ENCODE assay signal across 8 cellular contexts in the genomic region with DNA sequence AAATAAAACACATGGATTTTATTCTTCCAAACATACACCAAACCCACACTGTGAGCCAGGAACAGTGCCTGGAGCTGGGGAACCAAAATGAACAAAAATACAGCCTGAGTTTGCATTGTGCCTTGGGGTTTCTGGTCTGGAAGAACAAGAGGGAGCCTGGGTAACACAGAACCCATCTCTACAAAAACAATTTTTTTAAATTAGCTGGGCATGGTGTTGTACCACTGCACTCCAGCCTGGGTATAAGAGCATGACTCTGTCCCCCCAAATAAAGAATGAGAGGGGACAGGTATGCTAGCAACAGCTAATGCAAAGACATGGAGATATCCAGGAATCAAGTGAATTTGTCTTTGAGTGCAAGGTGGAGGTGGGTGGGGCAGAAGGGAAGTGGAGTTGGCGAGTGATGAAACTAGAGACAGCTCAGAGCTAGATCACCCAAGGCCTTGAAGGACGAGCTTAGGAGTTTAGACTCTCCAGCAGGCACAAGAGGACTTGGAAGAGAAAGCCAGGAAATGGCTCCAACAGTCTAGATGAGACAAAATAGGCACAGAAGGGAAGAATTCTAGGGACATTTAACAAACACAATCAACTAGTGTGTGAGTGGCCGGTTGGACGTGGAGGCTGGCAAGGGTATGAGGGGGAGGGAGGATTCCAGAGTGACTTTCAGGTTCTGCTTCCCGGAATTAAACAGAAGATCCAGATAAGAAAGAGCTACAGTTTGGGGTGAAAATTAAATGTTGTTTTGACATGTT. TPM values are rescaled to one million over a fixed set of nuclear protein-coding genes. Genes with fewer than 3 reads are reported as not detected.
A peak's percentile ranks its signal among the peaks of the same experiment; 100 is the strongest.
DNase-seq lines count a peak whose midpoint lies in the region; ATAC-seq, FAIRE-seq and TF ChIP-seq lines count a peak whose summit lies in the region.

No MANE protein-coding gene starts in this region.

- H3K9ac ChIP-seq in IMR-90 (ENCODE audit: low read depth, low read length) (no peak overlapping the region), K562 (ENCODE audit: insufficient read depth in 1 of 2, low read depth in 2 of 2, low read length in 2 of 2) (peak overlapping the region; percentile 38 to 54; a peak in 3 of 4 replicates)

- 86% methylated on average over 2 of the region's 5 CpGs; no CpG with 5 or more reads in 1 of the 2 experiments for WGBS in IMR-90 (ENCODE audit: extremely low coverage in 2 of 2, insufficient read length in 1 of 2), 2 experiments
- WGBS in K562 (ENCODE audit: insufficient coverage, low coverage, missing lambda C conversion rate) = 0% methylated on average over 5 of the region's 5 CpGs
- 89 to 95% methylated on average over 5 of the region's 5 CpGs for WGBS in mesodermal cell (ENCODE audit: insufficient coverage in 2 of 2), 2 experiments

- CTCF ChIA-PET in A673 (lab: Charles Lee) (interaction anchor here (0.6 kb wide), 1 partner anchor 39 kb away, joined by 3 read pairs; no protein-coding TSS in a partner anchor), IMR-90 (lab: Yijun Ruan, JAX) (no interaction called here), K562 (lab: Yijun Ruan, JAX; ENCODE audit: low intra/inter-chr PET ratio) (no interaction called here)

- H3K4me2 ChIP-seq in IMR-90 (ENCODE audit: low read depth, low read length) (peak overlapping the region; percentile 24; the same call in 1 of the 2 replicates), K562 (ENCODE audit: insufficient read depth, low read length) (peak overlapping the region; percentile 81)

- 0 out of 2 replicates have a peak overlapping the region, but pooled peaks have one; percentile 2 for H2AK5ac ChIP-seq in IMR-90 (ENCODE audit: low read depth, low read length)

- no peak overlapping the region for H4K5ac ChIP-seq in IMR-90 (ENCODE audit: low read depth, low read length)

- FAIRE-seq in K562 (lab: Jason Lieb, UNC) = peak; percentile 80

- no peak for TF ChIP-seq RAD21 in IMR-90 (IDR thresholded peaks at IDR 0.05; ENCODE audit: low read length)
- 0 out of 4 replicates have a peak, but pooled peaks of 1 of the 2 experiments have one; percentile 7 for TF ChIP-seq RAD21 in K562 (CRISPR knock-in tag; conservative IDR thresholded peaks at IDR 0.05 in 1 of 2, IDR thresholded peaks at IDR 0.05 in 1 of 2)

- in situ Hi-C loops in IMR-90 (cut with MboI; ENCODE audit: low sequenced_read_pairs) = no loop called here
- in situ Hi-C loops in K562 (cut with MboI) = no loop called here

- TF ChIP-seq POLR2A in IMR-90 (IDR thresholded peaks at IDR 0.05; ENCODE audit: low read depth, low read length) (no peak), K562 (conservative IDR thresholded peaks at IDR 0.05) (no peak)

- H3K9me1 ChIP-seq in IMR-90 (ENCODE audit: insufficient read depth, low read length) (peaks cover 2% of the 10 kb centered on the region; the same call in 1 of the 2 replicates), K562 (ENCODE audit: control insufficient read depth, insufficient read depth, low read length) (no peaks in the 10 kb centered on the region)

- peak overlapping the region; percentile 33; the same call in 1 of the 2 replicates for H3K14ac ChIP-seq in IMR-90 (replicated peaks; ENCODE audit: low read depth, low read length)

- H4K8ac ChIP-seq in IMR-90 (ENCODE audit: low read depth in 2 of 2, low read length in 2 of 2) = peak overlapping the region in 1 of 2 experiments; percentile 40; a peak in 1 of 4 replicates

- H3K4me3 ChIP-seq in A673 (ENCODE audit: low read depth, low read length, poor library complexity, severe bottlenecking) = no peak overlapping the region
- H3K4me3 ChIP-seq in IMR-90 (ENCODE audit: insufficient read depth, low read depth, low read length) = no peak overlapping the region
- H3K4me3 ChIP-seq in K562 = no peak overlapping the region
- H3K4me3 ChIP-seq in mesodermal cell (ENCODE audit: extremely low read depth, insufficient read depth, low read length, poor library complexity, severe bottlenecking) = no peak overlapping the region

- peaks cover 10 to 34% of the 10 kb centered on the region in 2 experiments for H3K79me1 ChIP-seq in IMR-90 (ENCODE audit: low read depth in 1 of 2, low read length in 2 of 2)

- H3K27ac ChIP-seq in A673 (ENCODE audit: low read depth, low read length, poor library complexity, severe bottlenecking) (peak overlapping the region; percentile 68), IMR-90 (ENCODE audit: insufficient read depth, low read length) (no peak overlapping the region), K562 (ENCODE audit: extremely low read depth, low read depth, low read length) (peak overlapping the region; percentile 84), mesodermal cell (ENCODE audit: low read depth, low read length, severe bottlenecking) (peak overlapping the region; percentile 13)

- H2BK15ac ChIP-seq in IMR-90 (ENCODE audit: low read depth, low read length) = peak overlapping the region; percentile 72; the same call in 1 of the 3 replicates

- peaks cover 47% of the 10 kb centered on the region for H3K4me1 ChIP-seq in A673 (ENCODE audit: insufficient read depth, low read length, poor library complexity, severe bottlenecking)
- H3K4me1 ChIP-seq in IMR-90 (ENCODE audit: control insufficient read depth, insufficient read depth, low read length) = peaks cover 11% of the 10 kb centered on the region
- H3K4me1 ChIP-seq in K562 (replicated peaks in 1 of 2; ENCODE audit: control insufficient read depth in 2 of 2, insufficient read depth in 2 of 2, low read length in 2 of 2) = peaks cover 9 to 23% of the 10 kb centered on the region in 2 experiments; a peak in 4 of 5 replicates
- H3K4me1 ChIP-seq in mesodermal cell (ENCODE audit: control insufficient read depth, insufficient read depth, low read length, poor library complexity, severe bottlenecking) = peaks cover 5% of the 10 kb centered on the region

- POLR2A ChIA-PET in A673 (lab: Charles Lee; ENCODE audit: low non-redundant PET) (no interaction called here), IMR-90 (lab: Charles Lee; ENCODE audit: unreplicated experiment) (interaction anchor here (0.7 kb wide), 1 partner anchor 41 kb away, joined by 3 read pairs; no protein-coding TSS in a partner anchor), K562 (lab: Yijun Ruan, JAX) (interaction anchor here (0.5 to 1.6 kb wide), 9 partner anchors 9 to 165 kb away, joined by 3 to 7 read pairs (median 5); no protein-coding TSS in a partner anchor)

- no peak overlapping the region for H2BK5ac ChIP-seq in IMR-90 (ENCODE audit: low read depth, low read length, poor library complexity, severe bottlenecking)

- H3K18ac ChIP-seq in IMR-90 (ENCODE audit: low read depth, low read length) = no peak overlapping the region; the same call in 1 of the 2 replicates

- TF ChIP-seq EP300 in K562 (IDR thresholded peaks at IDR 0.05; ENCODE audit: low read length) = peak; percentile 75

- 0 out of 2 replicates have a peak overlapping the region, but pooled peaks have one; percentile 30 for H2BK20ac ChIP-seq in IMR-90 (ENCODE audit: low read depth, low read length)

- no peak overlapping the region for H4K91ac ChIP-seq in IMR-90 (ENCODE audit: insufficient read depth, low read depth, low read length)

- H2AFZ ChIP-seq in IMR-90 (replicated peaks; ENCODE audit: low read length, poor library complexity) (no peak overlapping the region), K562 (ENCODE audit: low read depth, low read length) (peak overlapping the region; percentile 96)

- no peak overlapping the region for H2AK9ac ChIP-seq in IMR-90 (replicated peaks; ENCODE audit: low read depth, low read length, poor library complexity)

- H3K9me3 ChIP-seq in A673 (ENCODE audit: low read depth, low read length, poor library complexity, severe bottlenecking) = no peaks in the 10 kb centered on the region
- H3K9me3 ChIP-seq in IMR-90 (ENCODE audit: control insufficient read depth, insufficient read depth, low read length) = no peaks in the 10 kb centered on the region
- H3K9me3 ChIP-seq in K562 (replicated peaks; ENCODE audit: control insufficient read depth, insufficient read depth, low read depth, low read length) = no peaks in the 10 kb centered on the region
- H3K9me3 ChIP-seq in mesodermal cell (ENCODE audit: control insufficient read depth, low read length) = peaks cover 4% of the 10 kb centered on the region

- H3K23ac ChIP-seq in IMR-90 (ENCODE audit: low read depth, low read length) = no peak overlapping the region

- peaks cover 7% of the 10 kb centered on the region for H3K36me3 ChIP-seq in A673 (ENCODE audit: insufficient read depth, low read length, poor library complexity, severe bottlenecking)
- H3K36me3 ChIP-seq in IMR-90 (ENCODE audit: control insufficient read depth, insufficient read depth, low read length) = peaks cover 2% of the 10 kb centered on the region; the same call in 1 of the 2 replicates
- no peaks in the 10 kb centered on the region for H3K36me3 ChIP-seq in K562 (ENCODE audit: control insufficient read depth, insufficient read depth, low read length)
- peaks cover 32% of the 10 kb centered on the region for H3K36me3 ChIP-seq in mesodermal cell (ENCODE audit: control insufficient read depth, insufficient read depth, low read length)

- TF ChIP-seq CTCF in A673 (conservative IDR thresholded peaks at IDR 0.05; ENCODE audit: low read depth, low read length) = no peak
- TF ChIP-seq CTCF in IMR-90 (conservative IDR thresholded peaks at IDR 0.05; ENCODE audit: low read depth, low read length) = no peak
- no peak for TF ChIP-seq CTCF in K562 (IDR thresholded peaks at IDR 0.05 in 2 of 3, conservative IDR thresholded peaks at IDR 0.05 in 1 of 3; ENCODE audit: insufficient read depth in 2 of 3, low read depth in 1 of 3, low read length in 3 of 3)

- H4K20me1 ChIP-seq in IMR-90 (ENCODE audit: insufficient read depth, low read length) = peaks cover 10% of the 10 kb centered on the region; the same call in 1 of the 2 replicates
- no peaks in the 10 kb centered on the region for H4K20me1 ChIP-seq in K562 (replicated peaks; ENCODE audit: control insufficient read depth, insufficient read depth, low read length)

- no peak overlapping the region for H2BK120ac ChIP-seq in IMR-90 (ENCODE audit: low read depth, low read length)

- no peak overlapping the region for H3K56ac ChIP-seq in IMR-90 (ENCODE audit: extremely low read depth, insufficient read depth, low read length)

- dilution Hi-C loops in IMR-90 (cut with HindIII; ENCODE audit: low sequenced_read_pairs, unreplicated experiment) = no loop called here

- H3K79me2 ChIP-seq in K562 (ENCODE audit: control insufficient read depth, insufficient read depth, low read length) = no peaks in the 10 kb centered on the region

- ATAC-seq in IMR-90 (ENCODE audit: low read depth) (peak; percentile 44), K562 (peak; percentile 97), HG03280 (IDR thresholded peaks at IDR 0.05; ENCODE audit: unreplicated experiment) (no peak), HG02938 (IDR thresholded peaks at IDR 0.05; ENCODE audit: unreplicated experiment) (no peak)

- BruUV-seq in A673 (replicated peaks; lab: Mats Ljungman, UMichigan) = no TSS peak
- BruUV-seq in IMR-90 (replicated peaks; lab: Mats Ljungman, UMichigan) = no TSS peak
- no TSS peak for BruUV-seq in K562 (replicated peaks; lab: Mats Ljungman, UMichigan)

- intact Hi-C loops in A673 (cut with micrococcal nuclease; ENCODE audit: unreplicated experiment) = no loop called here
- intact Hi-C loops in IMR-90 (cut with micrococcal nuclease) = no loop called here
- intact Hi-C loops in K562 (cut with micrococcal nuclease) = no loop called here

- H3K4ac ChIP-seq in IMR-90 (ENCODE audit: low read depth, low read length) = no peak overlapping the region

- H3K27me3 ChIP-seq in A673 (replicated peaks; ENCODE audit: insufficient read depth, low read depth, low read length, poor library complexity) (no peaks in the 10 kb centered on the region), IMR-90 (ENCODE audit: control insufficient read depth, insufficient read depth, low read length) (no peaks in the 10 kb centered on the region), K562 (ENCODE audit: control insufficient read depth in 2 of 2, insufficient read depth in 2 of 2, low read length in 2 of 2) (no peaks in the 10 kb centered on the region)

- DNase-seq in A673 (ENCODE audit: low spot score) (no peak), IMR-90 (peak; percentile 54), K562 (ENCODE audit: extremely low read depth in 1 of 4, low spot score in 3 of 4) (peak; percentile 32 to 68 (median 50)), NCI-H1694 (lab: John Stamatoyannopoulos, UW) (no peak)
- DNase-seq in stimulated activated naive CD4-positive, alpha-beta T cell treated with Interleukin-2 at 50 U/mL for 16 hours (lab: John Stamatoyannopoulos, UW) = no peak

RNA-seq across cellular contexts. Expression of gene FNBP1, which starts 47.4 kb away (rescaled TPM):
- 200 and 215 TPM in 2 replicates for total RNA-seq in A673 (2021)
- total RNA-seq in IMR-90 (2012; rRNA removed) = 15.4 and 21.4 TPM in 2 replicates
- polyA plus RNA-seq in IMR-90 (2012; rRNA removed) = 8.2 and 10.3 TPM in 2 replicates
- 4.1 and 4.6 TPM in 2 replicates for polyA plus RNA-seq in IMR-90 (2012; cell fraction: cytosol; rRNA removed)
- polyA plus RNA-seq in IMR-90 (2012; cell fraction: nucleus; rRNA removed; ENCODE audit: low replicate concordance) = 4.7 and 11.1 TPM in 2 replicates
- 24.0 and 44.9 TPM in 2 replicates for total RNA-seq in K562 (2011; cell fraction: chromatin; rRNA removed; ENCODE audit: low replicate concordance)
- total RNA-seq in K562 (2011; cell fraction: nucleolus; rRNA removed) = 8.5 and 10.9 TPM in 2 replicates
- total RNA-seq in K562 (2011; cell fraction: nucleoplasm; rRNA removed) = 10.9 and 12.6 TPM in 2 replicates
- total RNA-seq in K562 (2014; rRNA removed) = 8.2 and 8.4 TPM in 2 replicates
- total RNA-seq in K562 (2014; rRNA removed; fragmentation: Illumina TruSeq; extraction: Trizol) = 6.9 and 13.2 TPM in 2 replicates
- 13.5 and 14.9 TPM in 2 replicates for total RNA-seq in K562 (2015; rRNA removed; fragmentation: Illumina TruSeq; extraction: Trizol)
- 8.5 and 10.7 TPM in 2 replicates for total RNA-seq in K562 (2021)
- polyA plus RNA-seq in K562 (2011; rRNA removed) = 7.2 and 7.6 TPM in 2 replicates
- polyA plus RNA-seq in K562 (2011; cell fraction: cytosol; rRNA removed) = 2.2 and 4.2 TPM in 2 replicates
- 5.8 and 7.6 TPM in 2 replicates for polyA plus RNA-seq in K562 (2011; cell fraction: nucleus; rRNA removed)
- 8.7 and 10.5 TPM in 2 replicates for polyA plus RNA-seq in K562 (2012)
- 6.1 TPM in 2 replicates for polyA plus RNA-seq in K562 (2014; fragmentation: Illumina TruSeq; extraction: Trizol)
- 1 to 10 TPM; 1.8 to 2.2 TPM for polyA plus RNA-seq in K562 (2014; fragmentation: Nextera tagmentation; extraction: Ambion mirVana)
- 5.4 and 8.0 TPM in 2 replicates for polyA plus RNA-seq in K562 (2014; rRNA removed)
- 33.5 and 42.5 TPM in 2 replicates for polyA minus RNA-seq in K562 (2011; rRNA and poly(A)+ RNA removed)
- polyA minus RNA-seq in K562 (2011; cell fraction: cytosol; rRNA and poly(A)+ RNA removed) = 7.9 and 8.7 TPM in 2 replicates
- polyA minus RNA-seq in K562 (2011; cell fraction: nucleus; rRNA and poly(A)+ RNA removed) = 3.4 and 8.0 TPM in 2 replicates
- 67.8 TPM for polyA plus RNA-seq in mesodermal cell (2013, experiment 1 of 2)
- polyA plus RNA-seq in mesodermal cell (2013, experiment 2 of 2) = 67.6 TPM

RNA-seq across cellular contexts. Expression of gene GPR107, which starts 58.1 kb away (rescaled TPM):
- 47.1 and 50.9 TPM in 2 replicates for total RNA-seq in A673 (2021)
- 16.7 and 17.8 TPM in 2 replicates for total RNA-seq in IMR-90 (2012; rRNA removed)
- 20.2 and 21.6 TPM in 2 replicates for polyA plus RNA-seq in IMR-90 (2012; rRNA removed)
- 7.6 and 9.1 TPM in 2 replicates for polyA plus RNA-seq in IMR-90 (2012; cell fraction: cytosol; rRNA removed)
- polyA plus RNA-seq in IMR-90 (2012; cell fraction: nucleus; rRNA removed; ENCODE audit: low replicate concordance) = 16.5 and 42.3 TPM in 2 replicates
- 92.0 and 106 TPM in 2 replicates for total RNA-seq in K562 (2011; cell fraction: chromatin; rRNA removed; ENCODE audit: low replicate concordance)
- total RNA-seq in K562 (2011; cell fraction: nucleolus; rRNA removed) = 120 and 136 TPM in 2 replicates
- total RNA-seq in K562 (2011; cell fraction: nucleoplasm; rRNA removed) = 83.9 and 108 TPM in 2 replicates
- 9.2 and 10.0 TPM in 2 replicates for total RNA-seq in K562 (2014; rRNA removed)
- 12.4 and 14.5 TPM in 2 replicates for total RNA-seq in K562 (2014; rRNA removed; fragmentation: Illumina TruSeq; extraction: Trizol)
- total RNA-seq in K562 (2015; rRNA removed; fragmentation: Illumina TruSeq; extraction: Trizol) = 13.5 and 14.6 TPM in 2 replicates
- total RNA-seq in K562 (2021) = 20.3 and 21.8 TPM in 2 replicates
- 28.2 and 34.6 TPM in 2 replicates for polyA plus RNA-seq in K562 (2011; rRNA removed)
- 9.8 and 15.6 TPM in 2 replicates for polyA plus RNA-seq in K562 (2011; cell fraction: cytosol; rRNA removed)
- polyA plus RNA-seq in K562 (2011; cell fraction: nucleus; rRNA removed) = 23.2 and 28.9 TPM in 2 replicates
- 17.3 and 22.6 TPM in 2 replicates for polyA plus RNA-seq in K562 (2012)
- polyA plus RNA-seq in K562 (2014; fragmentation: Illumina TruSeq; extraction: Trizol) = 19.5 and 27.8 TPM in 2 replicates
- polyA plus RNA-seq in K562 (2014; fragmentation: Nextera tagmentation; extraction: Ambion mirVana) = 1 to 10 TPM; 3.2 to 3.5 TPM
- 13.7 and 14.4 TPM in 2 replicates for polyA plus RNA-seq in K562 (2014; rRNA removed)
- 29.5 and 33.6 TPM in 2 replicates for polyA minus RNA-seq in K562 (2011; rRNA and poly(A)+ RNA removed)
- 13.0 and 13.7 TPM in 2 replicates for polyA minus RNA-seq in K562 (2011; cell fraction: cytosol; rRNA and poly(A)+ RNA removed)
- 12.8 and 25.0 TPM in 2 replicates for polyA minus RNA-seq in K562 (2011; cell fraction: nucleus; rRNA and poly(A)+ RNA removed)
- polyA plus RNA-seq in mesodermal cell (2013, experiment 1 of 2) = 55.6 TPM
- polyA plus RNA-seq in mesodermal cell (2013, experiment 2 of 2) = 48.0 TPM

Comparison
In these comparisons a context has a peak if more than half of its experiments do, and no peak if none do; other contexts are left out.
1. DNase-seq: peak in IMR-90 (single experiment) and K562 (4 of 4); none in A673 (single experiment), stimulated activated naive CD4-positive, alpha-beta T cell treated with Interleukin-2 at 50 U/mL for 16 hours (single experiment) and NCI-H1694 (single experiment).
2. ATAC-seq: peak in IMR-90 (single experiment) and K562 (single experiment); none in HG03280 (single experiment) and HG02938 (single experiment).